In the genomic region with DNA sequence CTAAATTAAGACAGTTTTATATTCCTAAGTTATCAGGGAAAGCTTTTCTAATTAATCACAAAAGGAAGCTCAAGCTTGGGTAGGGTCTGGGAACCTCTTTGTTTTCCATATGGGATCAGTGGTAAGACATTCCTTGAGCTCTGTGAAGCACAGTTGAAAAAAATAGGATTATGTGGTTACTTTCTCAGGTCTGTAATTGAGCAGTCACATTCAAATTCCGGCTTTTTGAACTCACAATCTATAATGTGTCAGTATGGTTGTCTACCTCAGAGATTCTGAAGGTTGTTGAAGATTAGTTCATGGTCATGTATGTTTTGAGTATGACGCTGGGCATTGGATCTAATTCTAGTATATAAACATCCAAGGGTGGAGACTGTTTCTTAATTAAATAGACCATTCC, we compare ENCODE assay signal across 24 cellular contexts.
"Had no signal": no experiment of that assay in that cellular context is flagged by ENCODE, and none has a peak within 500 bp of the region (broad histone marks: within the 10 kb centered on the region; RNA-seq: fewer than 3 reads in every experiment).

No MANE protein-coding gene starts in this region.

- H3K9me3 ChIP-seq: esophagus muscularis mucosa, gastroesophageal sphincter, heart left ventricle, thyroid gland, vagina had no signal

- H3K36me3 ChIP-seq: esophagus muscularis mucosa, gastroesophageal sphincter, heart left ventricle, thyroid gland, vagina had no signal

- ATAC-seq: foreskin keratinocyte; gastroesophageal sphincter; heart left ventricle; left colon; left ventricle myocardium superior; natural killer cell; right cardiac atrium; stimulated activated naive B cell treated with anti-CD40 and anti-IgM and Interleukin-4, amounts not matched to agents 10 μg/mL and 1 μg/mL and 100 μg/mL, for 72 hours had no signal

- H3K4me3 ChIP-seq: coronary artery, esophagus muscularis mucosa, gastroesophageal sphincter, heart left ventricle, lung, skin epidermis, thyroid gland, vagina had no signal

- DNase-seq: dermis blood vessel endothelial cell; effector memory CD4-positive, alpha-beta T cell; foreskin keratinocyte; heart left ventricle; hippocampal formation; left colon; left ventricle myocardium superior; natural killer cell; right cardiac atrium; stimulated activated CD4-positive, alpha-beta T cell treated with anti-CD3 and anti-CD28 coated beads, Interleukin-15, amount 100 ng/mL, for 24 hours; stimulated activated CD4-positive, alpha-beta T cell treated with anti-CD3 and anti-CD28 coated beads, Interleukin-2, amount 100 ng/mL, for 48 hours; stimulated activated naive B cell treated with anti-CD40 and anti-IgM and Interleukin-4, amounts not matched to agents 10 μg/mL and 1 μg/mL and 100 μg/mL, for 72 hours; thyroid gland; trophoblast cell had no signal

- H3K4me1 ChIP-seq: foreskin keratinocyte, parathyroid adenoma, thyroid gland had no signal

- H3K36me3 Mint-ChIP-seq: natural killer cell had no signal

- H3K27me3 Mint-ChIP-seq: memory B cell; progenitor cell of endocrine pancreas; stimulated activated naive B cell treated with anti-CD40 and anti-IgM and Interleukin-4, amounts not matched to agents 10 μg/mL and 1 μg/mL and 100 μg/mL, for 72 hours; stimulated activated naive CD8-positive, alpha-beta T cell treated with anti-CD3 and anti-CD28 coated beads, Interleukin-15, Interleukin-2, amounts not matched to agents 100 ng/mL and 50 ng/mL, for 24 hours had no signal

- H3K9me3 Mint-ChIP-seq: memory B cell; natural killer cell; stimulated activated naive CD8-positive, alpha-beta T cell treated with anti-CD3 and anti-CD28 coated beads, Interleukin-15, Interleukin-2, amounts not matched to agents 100 ng/mL and 50 ng/mL, for 24 hours had no signal

- H3K79me2 ChIP-seq: parathyroid adenoma had no signal

- H3K27ac ChIP-seq: coronary artery, foreskin keratinocyte, heart left ventricle, parathyroid adenoma, skin epidermis, thyroid gland, vagina had no signal

- H3K4me3 Mint-ChIP-seq: memory B cell; natural killer cell; stimulated activated naive B cell treated with anti-CD40 and anti-IgM and Interleukin-4, amounts not matched to agents 10 μg/mL and 1 μg/mL and 100 μg/mL, for 72 hours; stimulated activated naive CD8-positive, alpha-beta T cell treated with anti-CD3 and anti-CD28 coated beads, Interleukin-15, Interleukin-2, amounts not matched to agents 100 ng/mL and 50 ng/mL, for 24 hours had no signal

- H2AFZ ChIP-seq: parathyroid adenoma had no signal

- H3K27me3 ChIP-seq: esophagus muscularis mucosa, foreskin keratinocyte, gastroesophageal sphincter, heart left ventricle, thyroid gland, vagina had no signal
